ENCODE assay signal across 8 cellular contexts in the genomic region with DNA sequence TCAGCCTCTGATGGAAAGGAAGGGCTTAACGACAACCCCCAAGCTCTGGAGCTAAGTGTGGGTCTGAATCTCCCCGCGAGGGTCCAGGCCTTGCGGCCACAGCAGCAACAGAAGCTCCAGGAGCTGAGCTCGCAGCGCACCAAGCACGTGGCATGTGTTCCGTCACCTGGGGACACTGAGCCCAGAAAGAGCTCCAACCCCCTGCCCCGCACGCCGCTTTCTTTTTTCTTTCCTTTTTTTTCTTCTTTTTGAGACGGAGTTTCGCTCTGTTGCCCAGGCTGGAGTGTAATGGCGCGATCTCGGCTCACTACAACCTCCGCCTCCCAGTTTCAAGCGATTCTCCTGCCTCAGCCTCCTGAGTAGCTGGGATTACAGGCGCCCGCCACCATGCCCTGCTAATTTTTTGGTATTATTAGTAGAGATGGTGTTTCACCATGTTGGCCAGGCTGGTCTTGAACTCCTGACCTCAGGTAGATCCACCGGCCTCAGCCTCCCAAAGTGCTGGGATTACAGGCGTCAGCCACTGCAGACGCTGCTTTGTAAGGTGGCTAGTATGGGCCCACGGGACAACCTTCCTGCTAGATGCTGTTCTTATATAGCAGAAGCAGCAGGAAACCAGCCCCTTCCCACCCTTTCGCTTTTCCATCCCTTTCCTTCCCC. TPM values are rescaled to one million over a fixed set of nuclear protein-coding genes. Genes with fewer than 3 reads are reported as not detected.
DNase-seq lines count a peak whose midpoint lies in the region; ATAC-seq and TF ChIP-seq lines count a peak whose summit lies in the region.

No MANE protein-coding gene starts in this region.

- H3K4me1 Mint-ChIP-seq in stimulated activated naive CD8-positive, alpha-beta T cell treated with anti-CD3 and anti-CD28 coated beads, Interleukin-15, Interleukin-2, amounts not matched to agents 100 ng/mL and 50 ng/mL, for 24 hours (ENCODE audit: low read depth): peaks cover 34% of the 10 kb centered on the region
- peaks cover 7% of the 10 kb centered on the region for H3K4me1 Mint-ChIP-seq in mesothelial cell of epicardium

- no peaks in the 10 kb centered on the region for H3K27me3 Mint-ChIP-seq in stimulated activated naive CD8-positive, alpha-beta T cell treated with anti-CD3 and anti-CD28 coated beads, Interleukin-15, Interleukin-2, amounts not matched to agents 100 ng/mL and 50 ng/mL, for 24 hours
- no peaks in the 10 kb centered on the region for H3K27me3 Mint-ChIP-seq in mesothelial cell of epicardium (ENCODE audit: low read depth)

- peak overlapping the region; percentile 36 for H3K27ac Mint-ChIP-seq in stimulated activated naive CD8-positive, alpha-beta T cell treated with anti-CD3 and anti-CD28 coated beads, Interleukin-15, Interleukin-2, amounts not matched to agents 100 ng/mL and 50 ng/mL, for 24 hours
- H3K27ac Mint-ChIP-seq in mesothelial cell of epicardium: no peak overlapping the region

- DNase-seq in stimulated activated naive CD8-positive, alpha-beta T cell treated with anti-CD3 and anti-CD28 coated beads, Interleukin-15, Interleukin-2, amounts not matched to agents 100 U/mL and 50 U/mL, for 24 hours: no peak
- DNase-seq in astrocyte of the spinal cord (ENCODE audit: low read depth, low spot score) (no peak), mesothelial cell of epicardium (ENCODE audit: low spot score in 2 of 2, unreplicated experiment in 2 of 2) (no peak), NCI-H345 (lab: John Stamatoyannopoulos, UW) (no peak)
- no peak for DNase-seq in stimulated activated CD4-positive, alpha-beta T cell treated with anti-CD3 and anti-CD28 coated beads, Interleukin-4, amount 100 ng/mL, for 24 hours

- TF ChIP-seq CTCF in astrocyte of the spinal cord (IDR thresholded peaks at IDR 0.05; ENCODE audit: low read depth, low read length) (no peak), mesothelial cell of epicardium (IDR thresholded peaks at IDR 0.05; ENCODE audit: unreplicated experiment) (no peak)

- in situ Hi-C loops in astrocyte of the spinal cord (cut with HindIII; ENCODE audit: low sequenced_read_pairs): no loop called here

- peak overlapping the region; percentile 51 for H3K4me3 Mint-ChIP-seq in stimulated activated naive CD8-positive, alpha-beta T cell treated with anti-CD3 and anti-CD28 coated beads, Interleukin-15, Interleukin-2, amounts not matched to agents 100 ng/mL and 50 ng/mL, for 24 hours
- peak overlapping the region; percentile 67 for H3K4me3 Mint-ChIP-seq in mesothelial cell of epicardium

- H3K36me3 Mint-ChIP-seq in stimulated activated naive CD8-positive, alpha-beta T cell treated with anti-CD3 and anti-CD28 coated beads, Interleukin-15, Interleukin-2, amounts not matched to agents 100 ng/mL and 50 ng/mL, for 24 hours (ENCODE audit: low read depth): peaks cover 17% of the 10 kb centered on the region
- no peaks in the 10 kb centered on the region for H3K36me3 Mint-ChIP-seq in mesothelial cell of epicardium

- no peak for ATAC-seq in stimulated activated naive CD8-positive, alpha-beta T cell treated with anti-CD3 and anti-CD28 coated beads, Interleukin-15, Interleukin-2, amounts not matched to agents 100 U/mL and 50 U/mL, for 24 hours
- no peak for ATAC-seq in HG02852 (IDR thresholded peaks at IDR 0.05; ENCODE audit: unreplicated experiment)
- ATAC-seq in GM18502 (IDR thresholded peaks at IDR 0.05; ENCODE audit: poor library complexity, unreplicated experiment): no peak

- no peaks in the 10 kb centered on the region for H3K9me3 Mint-ChIP-seq in stimulated activated naive CD8-positive, alpha-beta T cell treated with anti-CD3 and anti-CD28 coated beads, Interleukin-15, Interleukin-2, amounts not matched to agents 100 ng/mL and 50 ng/mL, for 24 hours
- H3K9me3 Mint-ChIP-seq in mesothelial cell of epicardium: no peaks in the 10 kb centered on the region

- peak overlapping the region; percentile 6 for H3K4me3 ChIP-seq in astrocyte of the spinal cord (ENCODE audit: low read depth, low read length)

RNA-seq across cellular contexts. Expression of gene TNIP2, which starts 0.7 kb away (rescaled TPM):
- 23.8 to 25.9 TPM (median 25.0 TPM) in 3 replicates for total RNA-seq in mesothelial cell of epicardium

RNA-seq across cellular contexts. Expression of gene SH3BP2, which starts 36.1 kb away (rescaled TPM):
- total RNA-seq in mesothelial cell of epicardium: 72.9 to 79.0 TPM (median 76.7 TPM) in 3 replicates
